In genomic region chr1:229339520-229339919, GRCh38 we compare ENCODE assay signal across 12 cellular contexts. TPM values are rescaled to one million over a fixed set of nuclear protein-coding genes. Genes with fewer than 3 reads are reported as not detected.
A peak's percentile ranks its signal among the peaks of the same experiment; 100 is the strongest.
DNase-seq lines count a peak whose midpoint lies in the region; ATAC-seq, FAIRE-seq and TF ChIP-seq lines count a peak whose summit lies in the region.
"Had no signal": no experiment of that assay in that cellular context is flagged by ENCODE, and none has a peak within 500 bp of the region (broad histone marks: within the 10 kb centered on the region; RNA-seq: fewer than 3 reads in every experiment).

No MANE protein-coding gene starts in this region.

- TF ChIP-seq EP300 in K562 (IDR thresholded peaks at IDR 0.05; ENCODE audit: low read length), result no peak
- TF ChIP-seq EP300 in suprapubic skin (IDR thresholded peaks at IDR 0.05), result no peak

- peak overlapping the region; percentile 21 for H3K27ac Mint-ChIP-seq in stimulated activated effector memory CD8-positive, alpha-beta T cell treated with anti-CD3 and anti-CD28 coated beads, Interleukin-12 subunit alpha, Interleukin-12 subunit beta, amount 100 ng/mL, for 72 hours

- no peaks in the 10 kb centered on the region for H3K27me3 Mint-ChIP-seq in activated T-cell treated with anti-CD3 and anti-CD28 coated beads, Interleukin-2, amount 50 U/mL, for 4 hours (ENCODE audit: low read depth)

- peak overlapping the region; percentile 4 for H3K4me3 Mint-ChIP-seq in activated T-cell treated with anti-CD3 and anti-CD28 coated beads, Interleukin-2, amount 50 U/mL, for 4 hours
- peak overlapping the region; percentile 90 for H3K4me3 Mint-ChIP-seq in stimulated activated effector memory CD8-positive, alpha-beta T cell treated with anti-CD3 and anti-CD28 coated beads, Interleukin-12 subunit alpha, Interleukin-12 subunit beta, amount 100 ng/mL, for 72 hours

- FAIRE-seq in K562 (lab: Jason Lieb, UNC), result no peak

- DNase-seq in activated T-cell treated with anti-CD3 and anti-CD28 coated beads, Interleukin-2, amount 50 U/mL, for 4 hours, result no peak
- DNase-seq in activated T-cell treated with anti-CD3 and anti-CD28 coated beads for 4 hours, result no peak
- DNase-seq in RKO (ENCODE audit: low spot score), result peak; percentile 47
- no peak for DNase-seq in K562 (ENCODE audit: extremely low read depth in 1 of 4, low spot score in 3 of 4)
- DNase-seq in stimulated activated effector memory CD8-positive, alpha-beta T cell treated with anti-CD3 and anti-CD28 coated beads, Interleukin-12 subunit alpha, Interleukin-12 subunit beta, amount 100 ng/mL, for 72 hours (ENCODE audit: low spot score in 2 of 2), result no peak
- DNase-seq in DMS 273 (lab: John Stamatoyannopoulos, UW; ENCODE audit: unreplicated experiment), result no peak
- no peak for DNase-seq in suprapubic skin (ENCODE audit: low spot score in 2 of 2)
- no peak for DNase-seq in SJCRH30
- DNase-seq: activated gamma-delta T cell, EL, foreskin keratinocyte, NCI-H1436 treated with DMSO at 0.1 percent for 48 hours had no signal

- peak overlapping the region; percentile 30 for H3K4me2 ChIP-seq in K562 (ENCODE audit: insufficient read depth, low read length)

- no peak for TF ChIP-seq RAD21 in K562 (CRISPR knock-in tag; conservative IDR thresholded peaks at IDR 0.05 in 1 of 2, IDR thresholded peaks at IDR 0.05 in 1 of 2)

- no peak overlapping the region for H3K27ac ChIP-seq in K562 (ENCODE audit: extremely low read depth, low read depth, low read length)
- H3K27ac ChIP-seq in suprapubic skin, result no peak overlapping the region
- no peak overlapping the region for H3K27ac ChIP-seq in SJCRH30
- H3K27ac ChIP-seq: foreskin keratinocyte had no signal

- H3K4me1 ChIP-seq in K562 (replicated peaks in 1 of 2; ENCODE audit: control insufficient read depth in 2 of 2, insufficient read depth in 2 of 2, low read length in 2 of 2) (peaks cover 17 to 24% of the 10 kb centered on the region in 2 experiments; a peak in 4 of 5 replicates), suprapubic skin (peaks cover 41% of the 10 kb centered on the region), SJCRH30 (peaks cover 6% of the 10 kb centered on the region; the same call in 1 of the 2 replicates)
- H3K4me1 ChIP-seq: foreskin keratinocyte had no signal

- no peak for ATAC-seq in activated T-cell treated with anti-CD3 and anti-CD28 coated beads, Interleukin-2, amount 50 U/mL, for 4 hours
- no peak for ATAC-seq in K562
- peak; percentile 42 for ATAC-seq in stimulated activated effector memory CD8-positive, alpha-beta T cell treated with anti-CD3 and anti-CD28 coated beads, Interleukin-12 subunit alpha, Interleukin-12 subunit beta, amount 100 ng/mL, for 72 hours
- ATAC-seq: foreskin keratinocyte had no signal

- CTCF ChIA-PET in K562 (lab: Yijun Ruan, JAX; ENCODE audit: low intra/inter-chr PET ratio), result no interaction called here

- peaks cover 73% of the 10 kb centered on the region for H3K79me2 ChIP-seq in K562 (ENCODE audit: control insufficient read depth, insufficient read depth, low read length)

- H3K4me3 ChIP-seq in K562, result no peak overlapping the region
- H3K4me3 ChIP-seq in suprapubic skin, result no peak overlapping the region
- H3K4me3 ChIP-seq in SJCRH30, result no peak overlapping the region

- H3K9me3 ChIP-seq in K562 (replicated peaks; ENCODE audit: control insufficient read depth, insufficient read depth, low read depth, low read length), result peaks cover under 1% of the 10 kb centered on the region
- peaks cover 1% of the 10 kb centered on the region for H3K9me3 ChIP-seq in suprapubic skin
- no peaks in the 10 kb centered on the region for H3K9me3 ChIP-seq in SJCRH30 (replicated peaks)

- H3K27me3 ChIP-seq in K562 (ENCODE audit: control insufficient read depth in 2 of 2, insufficient read depth in 2 of 2, low read length in 2 of 2), result no peaks in the 10 kb centered on the region
- no peaks in the 10 kb centered on the region for H3K27me3 ChIP-seq in suprapubic skin
- H3K27me3 ChIP-seq in SJCRH30, result no peaks in the 10 kb centered on the region
- H3K27me3 ChIP-seq: foreskin keratinocyte had no signal

- H3K36me3 ChIP-seq in K562 (ENCODE audit: control insufficient read depth, insufficient read depth, low read length) (peaks cover 14% of the 10 kb centered on the region; the same call in 2 of the 3 replicates), suprapubic skin (no peaks in the 10 kb centered on the region), SJCRH30 (peaks cover 9% of the 10 kb centered on the region; the same call in 1 of the 2 replicates)

- TF ChIP-seq CTCF in K562 (IDR thresholded peaks at IDR 0.05 in 2 of 3, conservative IDR thresholded peaks at IDR 0.05 in 1 of 3; ENCODE audit: insufficient read depth in 2 of 3, low read depth in 1 of 3, low read length in 3 of 3) (no peak), suprapubic skin (IDR thresholded peaks at IDR 0.05) (no peak)

- intact Hi-C loops in K562 (cut with micrococcal nuclease), result no loop called here

- peaks cover 3% of the 10 kb centered on the region for H3K9me3 Mint-ChIP-seq in activated T-cell treated with anti-CD3 and anti-CD28 coated beads, Interleukin-2, amount 50 U/mL, for 4 hours
- peaks cover under 1% of the 10 kb centered on the region for H3K9me3 Mint-ChIP-seq in stimulated activated effector memory CD8-positive, alpha-beta T cell treated with anti-CD3 and anti-CD28 coated beads, Interleukin-12 subunit alpha, Interleukin-12 subunit beta, amount 100 ng/mL, for 72 hours

- H4K20me1 ChIP-seq in K562 (replicated peaks; ENCODE audit: control insufficient read depth, insufficient read depth, low read length), result 0 out of 2 replicates have a peak, but pooled peaks cover 4% of the 10 kb centered on the region

- H3K9me1 ChIP-seq in K562 (ENCODE audit: control insufficient read depth, insufficient read depth, low read length), result no peaks in the 10 kb centered on the region

- BruUV-seq in K562 (replicated peaks; lab: Mats Ljungman, UMichigan), result no TSS peak

- H3K36me3 Mint-ChIP-seq in activated T-cell treated with anti-CD3 and anti-CD28 coated beads, Interleukin-2, amount 50 U/mL, for 4 hours (ENCODE audit: insufficient read depth), result peaks cover 8% of the 10 kb centered on the region
- H3K36me3 Mint-ChIP-seq in stimulated activated effector memory CD8-positive, alpha-beta T cell treated with anti-CD3 and anti-CD28 coated beads, Interleukin-12 subunit alpha, Interleukin-12 subunit beta, amount 100 ng/mL, for 72 hours, result peaks cover 42% of the 10 kb centered on the region

- H3K9ac ChIP-seq in K562 (ENCODE audit: insufficient read depth in 1 of 2, low read depth in 2 of 2, low read length in 2 of 2), result no peak overlapping the region

- POLR2A ChIA-PET in K562 (lab: Yijun Ruan, JAX), result interaction anchor here (1.1 kb wide), 1 partner anchor 11 kb away, joined by 3 read pairs; no protein-coding TSS in a partner anchor

- H2AFZ ChIP-seq in K562 (ENCODE audit: low read depth, low read length), result no peak overlapping the region

- 75% methylated on average over 3 of the region's 3 CpGs for WGBS in K562 (ENCODE audit: insufficient coverage, low coverage, missing lambda C conversion rate)
- WGBS in suprapubic skin, result 81% methylated on average over 3 of the region's 3 CpGs

- TF ChIP-seq POLR2A in K562 (conservative IDR thresholded peaks at IDR 0.05) (no peak), suprapubic skin (IDR thresholded peaks at IDR 0.05) (no peak)

- in situ Hi-C loops in K562 (cut with MboI), result no loop called here

- peaks cover 49% of the 10 kb centered on the region for H3K4me1 Mint-ChIP-seq in activated T-cell treated with anti-CD3 and anti-CD28 coated beads, Interleukin-2, amount 50 U/mL, for 4 hours (ENCODE audit: low read depth)
- H3K4me1 Mint-ChIP-seq in stimulated activated effector memory CD8-positive, alpha-beta T cell treated with anti-CD3 and anti-CD28 coated beads, Interleukin-12 subunit alpha, Interleukin-12 subunit beta, amount 100 ng/mL, for 72 hours, result peaks cover 44% of the 10 kb centered on the region

TF ChIP-seq in K562, 482 proteins besides CTCF, POLR2A, EP300 and RAD21 (continues in another document):
- TF ChIP-seq ZNF561 (CRISPR knock-in tag; conservative IDR thresholded peaks at IDR 0.05) (no peak), ZNF212 (CRISPR knock-in tag; IDR thresholded peaks at IDR 0.05) (no peak), CHD1 (IDR thresholded peaks at IDR 0.05; ENCODE audit: low read length) (no peak)
- TF ChIP-seq, protein P1, sequence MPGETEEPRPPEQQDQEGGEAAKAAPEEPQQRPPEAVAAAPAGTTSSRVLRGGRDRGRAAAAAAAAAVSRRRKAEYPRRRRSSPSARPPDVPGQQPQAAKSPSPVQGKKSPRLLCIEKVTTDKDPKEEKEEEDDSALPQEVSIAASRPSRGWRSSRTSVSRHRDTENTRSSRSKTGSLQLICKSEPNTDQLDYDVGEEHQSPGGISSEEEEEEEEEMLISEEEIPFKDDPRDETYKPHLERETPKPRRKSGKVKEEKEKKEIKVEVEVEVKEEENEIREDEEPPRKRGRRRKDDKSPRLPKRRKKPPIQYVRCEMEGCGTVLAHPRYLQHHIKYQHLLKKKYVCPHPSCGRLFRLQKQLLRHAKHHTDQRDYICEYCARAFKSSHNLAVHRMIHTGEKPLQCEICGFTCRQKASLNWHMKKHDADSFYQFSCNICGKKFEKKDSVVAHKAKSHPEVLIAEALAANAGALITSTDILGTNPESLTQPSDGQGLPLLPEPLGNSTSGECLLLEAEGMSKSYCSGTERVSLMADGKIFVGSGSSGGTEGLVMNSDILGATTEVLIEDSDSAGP (CRISPR knock-in tag; IDR thresholded peaks at IDR 0.05), result no peak

RNA-seq across cellular contexts. Expression of gene CCSAP, which starts 3.3 kb away (rescaled TPM):
- total RNA-seq in activated T-cell treated with anti-CD3 and anti-CD28 coated beads, Interleukin-2, amount 50 U/mL, for 4 hours, result 1 to 10 TPM; 3.1 to 4.1 (median 3.6) TPM
- total RNA-seq in K562 (2011; cell fraction: chromatin; rRNA removed; ENCODE audit: low replicate concordance), result 9.4 and 42.2 TPM in 2 replicates
- 6.0 and 8.4 TPM in 2 replicates for total RNA-seq in K562 (2011; cell fraction: nucleolus; rRNA removed)
- total RNA-seq in K562 (2011; cell fraction: nucleoplasm; rRNA removed), result 19.9 and 28.9 TPM in 2 replicates
- total RNA-seq in K562 (2014; rRNA removed) (7.8 and 8.2 TPM in 2 replicates), K562 (2014; rRNA removed; fragmentation: Illumina TruSeq; extraction: Trizol) (13.6 and 14.4 TPM in 2 replicates), K562 (2015; rRNA removed; fragmentation: Illumina TruSeq; extraction: Trizol) (10.7 and 11.2 TPM in 2 replicates), K562 (2021) (10.3 and 10.5 TPM in 2 replicates), suprapubic skin (10 to 100 TPM; 16.3 to 33.1 (median 16.8) TPM)
- polyA plus RNA-seq in K562 (2011; rRNA removed) (15.9 and 18.4 TPM in 2 replicates), K562 (2014; fragmentation: Illumina TruSeq; extraction: Trizol) (6.9 and 9.5 TPM in 2 replicates), K562 (2014; fragmentation: Nextera tagmentation; extraction: Ambion mirVana) (1 to 10 TPM; 3.6 to 4.3 TPM), K562 (2014; rRNA removed) (6.0 and 8.2 TPM in 2 replicates)
- 2.7 and 11.3 TPM in 2 replicates for polyA plus RNA-seq in K562 (2011; cell fraction: cytosol; rRNA removed)
- 8.0 and 22.9 TPM in 2 replicates for polyA plus RNA-seq in K562 (2011; cell fraction: nucleus; rRNA removed)
- polyA plus RNA-seq in K562 (2012), result 6.5 and 7.3 TPM in 2 replicates
- polyA minus RNA-seq in K562 (2011; rRNA and poly(A)+ RNA removed), result 22.1 and 31.4 TPM in 2 replicates
- 12.0 and 16.3 TPM in 2 replicates for polyA minus RNA-seq in K562 (2011; cell fraction: cytosol; rRNA and poly(A)+ RNA removed)
- 5.0 and 16.2 TPM in 2 replicates for polyA minus RNA-seq in K562 (2011; cell fraction: nucleus; rRNA and poly(A)+ RNA removed)
- 33.5 and 39.0 TPM in 2 replicates for total RNA-seq in SJCRH30 (2014; rRNA removed; shearing (Covaris generic))
